9 cellular contexts compared by ENCODE assay signal in the genomic region with DNA sequence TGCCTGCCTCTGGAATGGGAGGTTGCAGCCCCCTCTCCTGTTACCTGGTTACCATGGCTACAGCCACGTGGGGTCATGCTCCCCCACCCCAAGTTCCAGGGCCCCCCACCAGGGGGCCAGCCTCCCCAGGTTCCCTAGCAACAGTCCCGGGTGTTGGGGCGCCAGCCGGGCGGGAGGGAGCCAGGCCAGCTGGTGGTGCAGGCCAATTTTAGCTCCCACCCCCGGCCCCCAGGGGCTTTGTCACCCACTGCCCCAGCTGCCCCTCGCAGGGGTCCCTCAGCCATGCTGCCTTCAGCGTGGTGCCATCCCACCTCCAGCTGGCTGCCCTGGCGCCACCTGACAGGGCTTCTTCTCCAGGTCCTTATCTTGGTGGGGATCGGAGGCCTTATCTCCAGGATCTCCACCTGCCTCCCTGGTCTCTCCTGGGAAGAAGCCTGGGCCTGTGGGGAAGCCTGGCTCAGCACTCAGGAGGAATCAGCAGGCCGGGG.
DNase-seq lines count a peak whose midpoint lies in the region; TF ChIP-seq lines count a peak whose summit lies in the region.
"Had no signal": no experiment of that assay in that cellular context is flagged by ENCODE, and none has a peak within 500 bp of the region (broad histone marks: within the 10 kb centered on the region; RNA-seq: fewer than 3 reads in every experiment).

No MANE protein-coding gene starts in this region.

- H3K4me3 ChIP-seq in WERI-Rb-1 (ENCODE audit: low read depth, low read length) (no peak overlapping the region), foreskin fibroblast (ENCODE audit: low read depth in 1 of 2, low read length in 2 of 2) (no peak overlapping the region)

- no peak overlapping the region for H3K27ac ChIP-seq in WERI-Rb-1

- H3K36me3 ChIP-seq in WERI-Rb-1, result peaks cover 7% of the 10 kb centered on the region; the same call in 1 of the 2 replicates

- intact Hi-C loops in posterior cingulate gyrus (cut with DNase I), result loop anchor here (5.0 kb wide), 1 partner anchor 162 kb away; the partner anchor contains the start of gene PPP1R37

- H3K27me3 ChIP-seq in WERI-Rb-1 (ENCODE audit: insufficient read depth, low read depth, severe bottlenecking), result no peaks in the 10 kb centered on the region

- peak; percentile 15 for DNase-seq in stimulated activated CD4-positive, alpha-beta T cell treated with anti-CD3 and anti-CD28 coated beads, Interleukin-4, amount 100 ng/mL, for 1 hour
- no peak for DNase-seq in stimulated activated CD4-positive, alpha-beta T cell treated with anti-CD3 and anti-CD28 coated beads, Interleukin-15, amount 100 ng/mL, for 24 hours
- DNase-seq in WERI-Rb-1 (no peak), foreskin fibroblast (no peak), NCI-H2227 (lab: John Stamatoyannopoulos, UW; ENCODE audit: unreplicated experiment) (no peak), NCI-H2029 treated with DMSO at 0.1 percent for 48 hours (lab: John Stamatoyannopoulos, UW) (no peak), posterior cingulate gyrus (no peak), cortex of kidney (lab: John Stamatoyannopoulos, UW) (no peak)
- DNase-seq: DMS79 had no signal

- no peaks in the 10 kb centered on the region for H3K9me3 ChIP-seq in WERI-Rb-1 (ENCODE audit: severe bottlenecking)

- TF ChIP-seq CTCF in WERI-Rb-1 (IDR thresholded peaks at IDR 0.05; ENCODE audit: low read depth, low read length) (0 out of 2 replicates have a peak, but pooled peaks have one; percentile 16), foreskin fibroblast (IDR thresholded peaks at IDR 0.05; ENCODE audit: low read depth, low read length) (peak; percentile 28)
